Comparison of ENCODE assay signal across 28 cellular contexts in genomic region chr7:17403996-17404395, GRCh38.
DNase-seq lines count a peak whose midpoint lies in the region; ATAC-seq lines count a peak whose summit lies in the region.
"Had no signal": no experiment of that assay in that cellular context is flagged by ENCODE, and none has a peak within 500 bp of the region (broad histone marks: within the 10 kb centered on the region; RNA-seq: fewer than 3 reads in every experiment).

No MANE protein-coding gene starts in this region.

- peaks cover 14% of the 10 kb centered on the region for H3K4me1 ChIP-seq in SJCRH30

- ATAC-seq in HG03159 (IDR thresholded peaks at IDR 0.05; ENCODE audit: unreplicated experiment) (no peak), HG03378 (IDR thresholded peaks at IDR 0.05; ENCODE audit: unreplicated experiment) (no peak)
- ATAC-seq: activated CD8-positive, alpha-beta T cell treated with anti-CD3 and anti-CD28 coated beads, Interleukin-2, amount 10 ng/mL, durations not matched to agents 7 days and 5 days; gastroesophageal sphincter; T-helper 17 cell; upper lobe of right lung had no signal

- no peaks in the 10 kb centered on the region for H3K9me3 ChIP-seq in SJCRH30 (replicated peaks)
- H3K9me3 ChIP-seq: BLaER1 treated with 17β-estradiol and CSF1 and Interleukin-3, amounts not matched to agents 10 nM and 100 nM; gastroesophageal sphincter; SK-N-SH; suprapubic skin; upper lobe of right lung had no signal

- H3K27ac ChIP-seq in SJCRH30, result no peak overlapping the region
- H3K27ac ChIP-seq: BLaER1 treated with 17β-estradiol and CSF1 and Interleukin-3, amounts not matched to agents 10 nM and 100 nM; gastroesophageal sphincter; GM23248; hepatocyte; skin epidermis; suprapubic skin; upper lobe of right lung had no signal

- H3K36me3 ChIP-seq in SJCRH30, result no peaks in the 10 kb centered on the region
- H3K36me3 ChIP-seq: BLaER1 treated with 17β-estradiol and CSF1 and Interleukin-3, amounts not matched to agents 10 nM and 100 nM; gastroesophageal sphincter; suprapubic skin; upper lobe of right lung had no signal

- no peaks in the 10 kb centered on the region for H3K27me3 ChIP-seq in SJCRH30
- H3K27me3 ChIP-seq: BLaER1 treated with 17β-estradiol and CSF1 and Interleukin-3, amounts not matched to agents 10 nM and 100 nM; gastroesophageal sphincter; hepatocyte; suprapubic skin; upper lobe of right lung had no signal

- no peak overlapping the region for H3K4me3 ChIP-seq in SJCRH30
- H3K4me3 ChIP-seq: BLaER1 treated with 17β-estradiol and CSF1 and Interleukin-3, amounts not matched to agents 10 nM and 100 nM; gastroesophageal sphincter; GM23248; hepatocyte; lung; skin epidermis; suprapubic skin; upper lobe of right lung had no signal

- DNase-seq in ELF-1 (ENCODE audit: low read depth, low spot score) (peak; percentile 27), Kasumi-1 (lab: John Stamatoyannopoulos, UW) (peak; percentile 18 to 36), SJCRH30 (peak; percentile 18 to 48), islet precursor cell (peak; percentile 55), G401 (ENCODE audit: low spot score) (no peak)
- DNase-seq in activated CD8-positive, alpha-beta memory T cell treated with anti-CD3 and anti-CD28 coated beads, Interleukin-2, amount 50 U/mL, for 48 hours, result no peak
- DNase-seq: activated CD8-positive, alpha-beta T cell treated with anti-CD3 and anti-CD28 coated beads, Interleukin-2, amount 10 ng/mL, durations not matched to agents 7 days and 5 days; activated naive CD4-positive, alpha-beta T cell treated with anti-CD3 and anti-CD28 coated beads, Interleukin-2, amount 50 U/mL, for 16 hours; anterior cingulate cortex; GF-D8; GM23248; KG1; NCI-H1694; NCI-H446 treated with DMSO at 0.1 percent for 48 hours; NCI-H82; RPMI8226; SK-N-SH; stimulated activated naive CD4-positive, alpha-beta T cell; T-helper 17 cell; upper lobe of right lung had no signal

- in situ Hi-C loops in G401 (cut with HindIII; ENCODE audit: low sequenced_read_pairs), result no loop called here

Comparison
In these comparisons a context has a peak if more than half of its experiments do, and no peak if none do; other contexts are left out.
1. DNase-seq: peak in ELF-1 (single experiment), Kasumi-1 (2 of 2), SJCRH30 (2 of 2) and islet precursor cell (single experiment); none in activated CD8-positive, alpha-beta memory T cell treated with anti-CD3 and anti-CD28 coated beads, Interleukin-2, amount 50 U/mL, for 48 hours (single experiment) and G401 (single experiment).